1 cellular context compared by ENCODE assay signal in genomic region chr5:154968953-154969352, GRCh38.
TF ChIP-seq lines count a peak whose summit lies in the region.

No MANE protein-coding gene starts in this region.

TF ChIP-seq in K562, 482 proteins besides CTCF, POLR2A, EP300 and RAD21 (continued from another document and continues in another):
- TF ChIP-seq BCLAF1 (IDR thresholded peaks at IDR 0.05; ENCODE audit: borderline replicate concordance in 1 of 2, control insufficient read depth in 1 of 2, low read depth in 2 of 2, low read length in 1 of 2): no peak
- TF ChIP-seq E2F5 (CRISPR knock-in tag; IDR thresholded peaks at IDR 0.05): no peak
- peak; percentile 70 for TF ChIP-seq CBFA2T3 (IDR thresholded peaks at IDR 0.05)
- no peak for TF ChIP-seq POLR2G (IDR thresholded peaks at IDR 0.05; ENCODE audit: low read depth, low read length)
- no peak for TF ChIP-seq HMGN3 (IDR thresholded peaks at IDR 0.05; ENCODE audit: borderline replicate concordance, extremely low read depth, insufficient read length, low read depth, low read length)
- TF ChIP-seq NFE2L1 (tag; IDR thresholded peaks at IDR 0.05; ENCODE audit: borderline replicate concordance, low read depth): no peak
- no peak for TF ChIP-seq NCOA4 (IDR thresholded peaks at IDR 0.05; ENCODE audit: partially characterized antibody)
- TF ChIP-seq RUNX1 (IDR thresholded peaks at IDR 0.05; ENCODE audit: low read depth): no peak
- no peak for TF ChIP-seq ZNF263 (CRISPR knock-in tag; IDR thresholded peaks at IDR 0.05; ENCODE audit: borderline replicate concordance)
- TF ChIP-seq FOXA3 (CRISPR knock-in tag; conservative IDR thresholded peaks at IDR 0.05 in 1 of 2, IDR thresholded peaks at IDR 0.05 in 1 of 2): no peak
- TF ChIP-seq PRPF4 (IDR thresholded peaks at IDR 0.05; ENCODE audit: insufficient read depth, low read depth, low read length, poor library complexity, severe bottlenecking): no peak
- peak; percentile 16 for TF ChIP-seq ZFP36 (IDR thresholded peaks at IDR 0.05; ENCODE audit: low read depth, low read length, partially characterized antibody)
- TF ChIP-seq MTA1 (IDR thresholded peaks at IDR 0.05; ENCODE audit: borderline replicate concordance): no peak
- TF ChIP-seq TARDBP (IDR thresholded peaks at IDR 0.05): no peak
- TF ChIP-seq FOXP1 (CRISPR knock-in tag; IDR thresholded peaks at IDR 0.05): no peak
- TF ChIP-seq EGR1 (conservative IDR thresholded peaks at IDR 0.05): no peak
- TF ChIP-seq NFIX (CRISPR knock-in tag; IDR thresholded peaks at IDR 0.05; ENCODE audit: low read depth): no peak
- TF ChIP-seq DPF2 (IDR thresholded peaks at IDR 0.05): peak; percentile 70
- TF ChIP-seq CREBBP (IDR thresholded peaks at IDR 0.05; ENCODE audit: low read depth, low read length): no peak
- TF ChIP-seq PHTF2 (CRISPR knock-in tag; IDR thresholded peaks at IDR 0.05): no peak
- TF ChIP-seq AFF4 (CRISPR knock-in tag; IDR thresholded peaks at IDR 0.05): no peak
- peak; percentile 91 for TF ChIP-seq MEIS2 (IDR thresholded peaks at IDR 0.05; ENCODE audit: partially characterized antibody)
- no peak for TF ChIP-seq PTBP1 (IDR thresholded peaks at IDR 0.05; ENCODE audit: low read depth, low read length)
- TF ChIP-seq TRIM24 (IDR thresholded peaks at IDR 0.05): peak in 1 of 2 experiments; percentile 19; a peak in 1 of 4 replicates
- no peak for TF ChIP-seq POLR2AphosphoS2 (IDR thresholded peaks at IDR 0.05; ENCODE audit: low read length)
- TF ChIP-seq TFAM (CRISPR knock-in tag; conservative IDR thresholded peaks at IDR 0.05): no peak
- TF ChIP-seq ZKSCAN3 (CRISPR knock-in tag; IDR thresholded peaks at IDR 0.05): no peak
- TF ChIP-seq SAFB2 (IDR thresholded peaks at IDR 0.05; ENCODE audit: borderline replicate concordance, low read depth, low read length, severe bottlenecking): no peak
- no peak for TF ChIP-seq ZNF398 (CRISPR knock-in tag; IDR thresholded peaks at IDR 0.05)
- TF ChIP-seq JUND (IDR thresholded peaks at IDR 0.05; ENCODE audit: borderline replicate concordance, low read depth, low read length): no peak
- no peak for TF ChIP-seq JUND (tag; IDR thresholded peaks at IDR 0.05; ENCODE audit: borderline replicate concordance, low read depth, low read length)
- TF ChIP-seq ZFP30 (CRISPR knock-in tag; IDR thresholded peaks at IDR 0.05; ENCODE audit: borderline replicate concordance): no peak
- TF ChIP-seq NCOR1 (IDR thresholded peaks at IDR 0.05): 0 out of 2 replicates have a peak, but pooled peaks have one; percentile 14
- no peak for TF ChIP-seq FIP1L1 (IDR thresholded peaks at IDR 0.05; ENCODE audit: low read depth, low read length, poor library complexity, severe bottlenecking)
- TF ChIP-seq NONO (IDR thresholded peaks at IDR 0.05; ENCODE audit: low read depth in 2 of 2, low read length in 1 of 2): no peak
- TF ChIP-seq NUFIP1 (IDR thresholded peaks at IDR 0.05; ENCODE audit: partially characterized antibody): no peak
- TF ChIP-seq CBFA2T2 (conservative IDR thresholded peaks at IDR 0.05): peak; percentile 36
- no peak for TF ChIP-seq HDAC3 (IDR thresholded peaks at IDR 0.05; ENCODE audit: borderline replicate concordance, partially characterized antibody)
- no peak for TF ChIP-seq ZNF511 (CRISPR knock-in tag; IDR thresholded peaks at IDR 0.05)
- TF ChIP-seq ATF2 (CRISPR knock-in tag; IDR thresholded peaks at IDR 0.05): no peak
- TF ChIP-seq ZNF639 (CRISPR knock-in tag; conservative IDR thresholded peaks at IDR 0.05 in 1 of 2, IDR thresholded peaks at IDR 0.05 in 1 of 2): no peak
- TF ChIP-seq ZNF609 (CRISPR knock-in tag; IDR thresholded peaks at IDR 0.05; ENCODE audit: borderline replicate concordance): no peak
- TF ChIP-seq RB1 (IDR thresholded peaks at IDR 0.05; ENCODE audit: low read depth): no peak
- TF ChIP-seq ZBTB7A (IDR thresholded peaks at IDR 0.05; ENCODE audit: borderline replicate concordance, control insufficient read depth, low read depth, low read length): no peak
- no peak for TF ChIP-seq E2F1 (CRISPR knock-in tag; IDR thresholded peaks at IDR 0.05)
- no peak for TF ChIP-seq NR2F6 (CRISPR knock-in tag; IDR thresholded peaks at IDR 0.05)
- 0 out of 2 replicates have a peak, but pooled peaks have one; percentile 20 for TF ChIP-seq HDAC2 (IDR thresholded peaks at IDR 0.05)
- TF ChIP-seq ZFP1 (CRISPR knock-in tag; IDR thresholded peaks at IDR 0.05): no peak
- no peak for TF ChIP-seq TCF7L2 (IDR thresholded peaks at IDR 0.05; ENCODE audit: low read depth, low read length)
- TF ChIP-seq TAL1 (IDR thresholded peaks at IDR 0.05): peak; percentile 56
